ENCODE assay signal across 1 cellular context in the genomic region with DNA sequence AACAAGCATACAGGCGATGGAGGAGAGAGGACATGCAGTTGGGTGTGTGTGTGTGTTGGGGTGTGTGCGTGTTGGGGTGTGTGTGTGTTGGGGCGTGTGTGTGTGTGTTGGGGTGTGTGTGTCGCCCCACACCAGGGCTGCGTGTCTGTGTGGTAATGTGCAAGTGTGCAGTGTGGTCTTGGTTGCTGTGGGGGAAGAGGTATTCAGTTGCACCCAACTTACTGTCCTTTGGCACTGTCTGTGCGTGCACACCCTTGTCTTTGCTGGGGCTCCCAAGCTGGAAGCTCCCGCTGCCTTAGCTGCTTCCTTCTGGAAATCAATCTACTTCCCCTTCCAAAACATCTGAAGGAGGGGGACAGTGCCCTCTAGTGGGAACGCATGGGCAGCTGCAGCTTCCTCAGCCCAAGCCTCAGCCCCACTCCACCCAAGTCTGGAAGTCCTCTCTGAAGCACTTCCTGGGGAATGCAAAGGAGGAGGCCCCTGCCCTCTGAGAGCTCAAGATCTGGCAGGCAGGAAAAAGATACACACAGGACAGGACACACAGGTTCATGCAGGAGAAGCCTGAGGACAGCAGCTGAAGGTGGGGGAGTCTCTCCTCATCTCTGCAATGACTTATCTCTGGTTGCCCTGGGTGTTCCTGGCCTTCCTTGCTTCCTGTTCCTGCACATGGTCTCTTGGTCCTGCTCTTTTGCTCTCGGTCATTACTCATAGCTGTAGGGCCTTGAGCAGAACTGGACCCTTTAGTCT.
TF ChIP-seq lines count a peak whose summit lies in the region.

No MANE protein-coding gene starts in this region.

TF ChIP-seq in GM12878, 131 proteins besides CTCF, POLR2A, EP300 and RAD21:
- peak; percentile 49 to 64; a peak in 3 of 4 replicates for TF ChIP-seq IKZF2 (IDR thresholded peaks at IDR 0.05)
- TF ChIP-seq, protein P1, sequence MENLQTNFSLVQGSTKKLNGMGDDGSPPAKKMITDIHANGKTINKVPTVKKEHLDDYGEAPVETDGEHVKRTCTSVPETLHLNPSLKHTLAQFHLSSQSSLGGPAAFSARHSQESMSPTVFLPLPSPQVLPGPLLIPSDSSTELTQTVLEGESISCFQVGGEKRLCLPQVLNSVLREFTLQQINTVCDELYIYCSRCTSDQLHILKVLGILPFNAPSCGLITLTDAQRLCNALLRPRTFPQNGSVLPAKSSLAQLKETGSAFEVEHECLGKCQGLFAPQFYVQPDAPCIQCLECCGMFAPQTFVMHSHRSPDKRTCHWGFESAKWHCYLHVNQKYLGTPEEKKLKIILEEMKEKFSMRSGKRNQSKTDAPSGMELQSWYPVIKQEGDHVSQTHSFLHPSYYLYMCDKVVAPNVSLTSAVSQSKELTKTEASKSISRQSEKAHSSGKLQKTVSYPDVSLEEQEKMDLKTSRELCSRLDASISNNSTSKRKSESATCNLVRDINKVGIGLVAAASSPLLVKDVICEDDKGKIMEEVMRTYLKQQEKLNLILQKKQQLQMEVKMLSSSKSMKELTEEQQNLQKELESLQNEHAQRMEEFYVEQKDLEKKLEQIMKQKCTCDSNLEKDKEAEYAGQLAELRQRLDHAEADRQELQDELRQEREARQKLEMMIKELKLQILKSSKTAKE (IDR thresholded peaks at IDR 0.05; ENCODE audit: low read depth, poor library complexity, severe bottlenecking): no peak
- TF ChIP-seq ZNF274 (IDR thresholded peaks at IDR 0.05; ENCODE audit: insufficient read depth, insufficient read length): no peak
- TF ChIP-seq RCOR1 (conservative IDR thresholded peaks at IDR 0.05; ENCODE audit: low read depth, low read length): no peak
- TF ChIP-seq, protein P2, sequence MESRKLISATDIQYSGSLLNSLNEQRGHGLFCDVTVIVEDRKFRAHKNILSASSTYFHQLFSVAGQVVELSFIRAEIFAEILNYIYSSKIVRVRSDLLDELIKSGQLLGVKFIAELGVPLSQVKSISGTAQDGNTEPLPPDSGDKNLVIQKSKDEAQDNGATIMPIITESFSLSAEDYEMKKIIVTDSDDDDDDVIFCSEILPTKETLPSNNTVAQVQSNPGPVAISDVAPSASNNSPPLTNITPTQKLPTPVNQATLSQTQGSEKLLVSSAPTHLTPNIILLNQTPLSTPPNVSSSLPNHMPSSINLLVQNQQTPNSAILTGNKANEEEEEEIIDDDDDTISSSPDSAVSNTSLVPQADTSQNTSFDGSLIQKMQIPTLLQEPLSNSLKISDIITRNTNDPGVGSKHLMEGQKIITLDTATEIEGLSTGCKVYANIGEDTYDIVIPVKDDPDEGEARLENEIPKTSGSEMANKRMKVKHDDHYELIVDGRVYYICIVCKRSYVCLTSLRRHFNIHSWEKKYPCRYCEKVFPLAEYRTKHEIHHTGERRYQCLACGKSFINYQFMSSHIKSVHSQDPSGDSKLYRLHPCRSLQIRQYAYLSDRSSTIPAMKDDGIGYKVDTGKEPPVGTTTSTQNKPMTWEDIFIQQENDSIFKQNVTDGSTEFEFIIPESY (IDR thresholded peaks at IDR 0.05): no peak
- no peak for TF ChIP-seq KDM1A (IDR thresholded peaks at IDR 0.05; ENCODE audit: borderline replicate concordance)
- TF ChIP-seq SUPT20H (IDR thresholded peaks at IDR 0.05; ENCODE audit: borderline replicate concordance, control insufficient read depth, low read depth, low read length): no peak
- TF ChIP-seq BHLHE40 (IDR thresholded peaks at IDR 0.05; ENCODE audit: borderline replicate concordance in 1 of 2, low read depth in 2 of 2, low read length in 1 of 2): 0 out of 4 replicates have a peak, but pooled peaks have one; percentile 14 to 22
- TF ChIP-seq, protein P3, sequence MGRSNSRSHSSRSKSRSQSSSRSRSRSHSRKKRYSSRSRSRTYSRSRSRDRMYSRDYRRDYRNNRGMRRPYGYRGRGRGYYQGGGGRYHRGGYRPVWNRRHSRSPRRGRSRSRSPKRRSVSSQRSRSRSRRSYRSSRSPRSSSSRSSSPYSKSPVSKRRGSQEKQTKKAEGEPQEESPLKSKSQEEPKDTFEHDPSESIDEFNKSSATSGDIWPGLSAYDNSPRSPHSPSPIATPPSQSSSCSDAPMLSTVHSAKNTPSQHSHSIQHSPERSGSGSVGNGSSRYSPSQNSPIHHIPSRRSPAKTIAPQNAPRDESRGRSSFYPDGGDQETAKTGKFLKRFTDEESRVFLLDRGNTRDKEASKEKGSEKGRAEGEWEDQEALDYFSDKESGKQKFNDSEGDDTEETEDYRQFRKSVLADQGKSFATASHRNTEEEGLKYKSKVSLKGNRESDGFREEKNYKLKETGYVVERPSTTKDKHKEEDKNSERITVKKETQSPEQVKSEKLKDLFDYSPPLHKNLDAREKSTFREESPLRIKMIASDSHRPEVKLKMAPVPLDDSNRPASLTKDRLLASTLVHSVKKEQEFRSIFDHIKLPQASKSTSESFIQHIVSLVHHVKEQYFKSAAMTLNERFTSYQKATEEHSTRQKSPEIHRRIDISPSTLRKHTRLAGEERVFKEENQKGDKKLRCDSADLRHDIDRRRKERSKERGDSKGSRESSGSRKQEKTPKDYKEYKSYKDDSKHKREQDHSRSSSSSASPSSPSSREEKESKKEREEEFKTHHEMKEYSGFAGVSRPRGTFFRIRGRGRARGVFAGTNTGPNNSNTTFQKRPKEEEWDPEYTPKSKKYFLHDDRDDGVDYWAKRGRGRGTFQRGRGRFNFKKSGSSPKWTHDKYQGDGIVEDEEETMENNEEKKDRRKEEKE (IDR thresholded peaks at IDR 0.05): no peak
- no peak for TF ChIP-seq SMAD5 (IDR thresholded peaks at IDR 0.05; ENCODE audit: low read depth)
- TF ChIP-seq BACH1 (IDR thresholded peaks at IDR 0.05; ENCODE audit: borderline replicate concordance): no peak
- TF ChIP-seq, protein P4, sequence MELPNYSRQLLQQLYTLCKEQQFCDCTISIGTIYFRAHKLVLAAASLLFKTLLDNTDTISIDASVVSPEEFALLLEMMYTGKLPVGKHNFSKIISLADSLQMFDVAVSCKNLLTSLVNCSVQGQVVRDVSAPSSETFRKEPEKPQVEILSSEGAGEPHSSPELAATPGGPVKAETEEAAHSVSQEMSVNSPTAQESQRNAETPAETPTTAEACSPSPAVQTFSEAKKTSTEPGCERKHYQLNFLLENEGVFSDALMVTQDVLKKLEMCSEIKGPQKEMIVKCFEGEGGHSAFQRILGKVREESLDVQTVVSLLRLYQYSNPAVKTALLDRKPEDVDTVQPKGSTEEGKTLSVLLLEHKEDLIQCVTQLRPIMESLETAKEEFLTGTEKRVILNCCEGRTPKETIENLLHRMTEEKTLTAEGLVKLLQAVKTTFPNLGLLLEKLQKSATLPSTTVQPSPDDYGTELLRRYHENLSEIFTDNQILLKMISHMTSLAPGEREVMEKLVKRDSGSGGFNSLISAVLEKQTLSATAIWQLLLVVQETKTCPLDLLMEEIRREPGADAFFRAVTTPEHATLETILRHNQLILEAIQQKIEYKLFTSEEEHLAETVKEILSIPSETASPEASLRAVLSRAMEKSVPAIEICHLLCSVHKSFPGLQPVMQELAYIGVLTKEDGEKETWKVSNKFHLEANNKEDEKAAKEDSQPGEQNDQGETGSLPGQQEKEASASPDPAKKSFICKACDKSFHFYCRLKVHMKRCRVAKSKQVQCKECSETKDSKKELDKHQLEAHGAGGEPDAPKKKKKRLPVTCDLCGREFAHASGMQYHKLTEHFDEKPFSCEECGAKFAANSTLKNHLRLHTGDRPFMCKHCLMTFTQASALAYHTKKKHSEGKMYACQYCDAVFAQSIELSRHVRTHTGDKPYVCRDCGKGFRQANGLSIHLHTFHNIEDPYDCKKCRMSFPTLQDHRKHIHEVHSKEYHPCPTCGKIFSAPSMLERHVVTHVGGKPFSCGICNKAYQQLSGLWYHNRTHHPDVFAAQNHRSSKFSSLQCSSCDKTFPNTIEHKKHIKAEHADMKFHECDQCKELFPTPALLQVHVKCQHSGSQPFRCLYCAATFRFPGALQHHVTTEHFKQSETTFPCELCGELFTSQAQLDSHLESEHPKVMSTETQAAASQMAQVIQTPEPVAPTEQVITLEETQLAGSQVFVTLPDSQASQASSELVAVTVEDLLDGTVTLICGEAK (IDR thresholded peaks at IDR 0.05; ENCODE audit: borderline replicate concordance): no peak
- no peak for TF ChIP-seq ZSCAN29 (IDR thresholded peaks at IDR 0.05)
- TF ChIP-seq, protein P5, sequence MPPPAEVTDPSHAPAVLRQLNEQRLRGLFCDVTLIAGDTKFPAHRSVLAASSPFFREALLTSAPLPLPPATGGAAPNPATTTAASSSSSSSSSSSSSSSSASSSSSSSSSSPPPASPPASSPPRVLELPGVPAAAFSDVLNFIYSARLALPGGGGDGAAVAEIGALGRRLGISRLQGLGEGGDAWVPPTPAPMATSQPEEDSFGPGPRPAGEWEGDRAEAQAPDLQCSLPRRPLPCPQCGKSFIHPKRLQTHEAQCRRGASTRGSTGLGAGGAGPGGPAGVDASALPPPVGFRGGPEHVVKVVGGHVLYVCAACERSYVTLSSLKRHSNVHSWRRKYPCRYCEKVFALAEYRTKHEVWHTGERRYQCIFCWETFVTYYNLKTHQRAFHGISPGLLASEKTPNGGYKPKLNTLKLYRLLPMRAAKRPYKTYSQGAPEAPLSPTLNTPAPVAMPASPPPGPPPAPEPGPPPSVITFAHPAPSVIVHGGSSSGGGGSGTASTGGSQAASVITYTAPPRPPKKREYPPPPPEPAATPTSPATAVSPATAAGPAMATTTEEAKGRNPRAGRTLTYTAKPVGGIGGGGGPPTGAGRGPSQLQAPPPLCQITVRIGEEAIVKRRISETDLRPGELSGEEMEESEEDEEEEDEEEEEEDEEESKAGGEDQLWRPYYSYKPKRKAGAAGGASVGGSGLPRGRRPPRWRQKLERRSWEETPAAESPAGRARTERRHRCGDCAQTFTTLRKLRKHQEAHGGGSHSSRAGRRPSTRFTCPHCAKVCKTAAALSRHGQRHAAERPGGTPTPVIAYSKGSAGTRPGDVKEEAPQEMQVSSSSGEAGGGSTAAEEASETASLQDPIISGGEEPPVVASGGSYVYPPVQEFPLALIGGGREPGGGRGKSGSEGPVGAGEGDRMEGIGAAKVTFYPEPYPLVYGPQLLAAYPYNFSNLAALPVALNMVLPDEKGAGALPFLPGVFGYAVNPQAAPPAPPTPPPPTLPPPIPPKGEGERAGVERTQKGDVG (CRISPR knock-in tag; IDR thresholded peaks at IDR 0.05): no peak
- TF ChIP-seq IKZF1 (conservative IDR thresholded peaks at IDR 0.05): peak; percentile 83
- no peak for TF ChIP-seq ZNF384 (IDR thresholded peaks at IDR 0.05; ENCODE audit: borderline replicate concordance, low read depth, low read length)
- no peak for TF ChIP-seq NFIC (IDR thresholded peaks at IDR 0.05; ENCODE audit: low read depth, low read length)
- TF ChIP-seq NRF1 (conservative IDR thresholded peaks at IDR 0.05; ENCODE audit: low read depth, low read length): no peak
- TF ChIP-seq LARP7 (IDR thresholded peaks at IDR 0.05): 0 out of 2 replicates have a peak, but pooled peaks have one; percentile 53
- no peak for TF ChIP-seq ATF7 (IDR thresholded peaks at IDR 0.05; ENCODE audit: low read depth)
- TF ChIP-seq POLR2AphosphoS2 (IDR thresholded peaks at IDR 0.05; ENCODE audit: low read depth, low read length): no peak
- TF ChIP-seq BRCA1 (IDR thresholded peaks at IDR 0.05; ENCODE audit: low read depth, low read length): no peak
- 0 out of 2 replicates have a peak, but pooled peaks have one; percentile 46 for TF ChIP-seq SMARCA5 (IDR thresholded peaks at IDR 0.05)
- peak; percentile 86 for TF ChIP-seq SMC3 (IDR thresholded peaks at IDR 0.05; ENCODE audit: borderline replicate concordance, low read length)
- TF ChIP-seq, protein P6, sequence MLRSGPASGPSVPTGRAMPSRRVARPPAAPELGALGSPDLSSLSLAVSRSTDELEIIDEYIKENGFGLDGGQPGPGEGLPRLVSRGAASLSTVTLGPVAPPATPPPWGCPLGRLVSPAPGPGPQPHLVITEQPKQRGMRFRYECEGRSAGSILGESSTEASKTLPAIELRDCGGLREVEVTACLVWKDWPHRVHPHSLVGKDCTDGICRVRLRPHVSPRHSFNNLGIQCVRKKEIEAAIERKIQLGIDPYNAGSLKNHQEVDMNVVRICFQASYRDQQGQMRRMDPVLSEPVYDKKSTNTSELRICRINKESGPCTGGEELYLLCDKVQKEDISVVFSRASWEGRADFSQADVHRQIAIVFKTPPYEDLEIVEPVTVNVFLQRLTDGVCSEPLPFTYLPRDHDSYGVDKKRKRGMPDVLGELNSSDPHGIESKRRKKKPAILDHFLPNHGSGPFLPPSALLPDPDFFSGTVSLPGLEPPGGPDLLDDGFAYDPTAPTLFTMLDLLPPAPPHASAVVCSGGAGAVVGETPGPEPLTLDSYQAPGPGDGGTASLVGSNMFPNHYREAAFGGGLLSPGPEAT (IDR thresholded peaks at IDR 0.05; ENCODE audit: low read depth): peak; percentile 26; the same call in 1 of the 2 replicates
- no peak for TF ChIP-seq YBX1 (IDR thresholded peaks at IDR 0.05)
- TF ChIP-seq STAT1 (conservative IDR thresholded peaks at IDR 0.05): no peak
- 0 out of 2 replicates have a peak, but pooled peaks have one; percentile 26 for TF ChIP-seq GATAD2B (conservative IDR thresholded peaks at IDR 0.05; ENCODE audit: low read depth)
- TF ChIP-seq ZNF622 (IDR thresholded peaks at IDR 0.05): no peak
